Comparison of ENCODE assay signal across 8 cellular contexts in genomic region chr13:38763446-38764381, GRCh38.
A peak's percentile ranks its signal among the peaks of the same experiment; 100 is the strongest.
DNase-seq lines count a peak whose midpoint lies in the region; ATAC-seq and TF ChIP-seq lines count a peak whose summit lies in the region.

No MANE protein-coding gene starts in this region.

- no peaks in the 10 kb centered on the region for H3K4me1 Mint-ChIP-seq in activated CD8-positive, alpha-beta memory T cell treated with anti-CD3 and anti-CD28 coated beads, Interleukin-2, amount 10 ng/mL, durations not matched to agents 7 days and 5 days

- CTCF ChIA-PET in activated CD8-positive, alpha-beta memory T cell treated with anti-CD3 and anti-CD28 coated beads, Interleukin-2, amount 10 ng/mL, durations not matched to agents 7 days and 5 days (lab: Charles Lee): no interaction called here

- no peaks in the 10 kb centered on the region for H3K9me3 ChIP-seq in liver (ENCODE audit: control insufficient read depth in 4 of 4, low read length in 3 of 4)

- TF ChIP-seq RAD21 in liver (IDR thresholded peaks at IDR 0.05): peak; percentile 81

- H3K9me3 Mint-ChIP-seq in activated CD8-positive, alpha-beta memory T cell treated with anti-CD3 and anti-CD28 coated beads, Interleukin-2, amount 10 ng/mL, durations not matched to agents 7 days and 5 days (ENCODE audit: low read depth): no peaks in the 10 kb centered on the region

- no peaks in the 10 kb centered on the region for H3K27me3 ChIP-seq in liver (ENCODE audit: control insufficient read depth in 4 of 4, insufficient read depth in 4 of 4, low read length in 3 of 4)

- no peak overlapping the region for H3K27ac Mint-ChIP-seq in activated CD8-positive, alpha-beta memory T cell treated with anti-CD3 and anti-CD28 coated beads, Interleukin-2, amount 10 ng/mL, durations not matched to agents 7 days and 5 days

- H3K9ac ChIP-seq in liver (ENCODE audit: low read depth in 1 of 2, low read length in 2 of 2): no peak overlapping the region

- peaks cover 0 to 9% (median 5%) of the 10 kb centered on the region in 4 donors for H3K4me1 ChIP-seq in liver (ENCODE audit: control insufficient read depth in 4 of 4, insufficient read depth in 4 of 4, low read length in 3 of 4)

- no peak for ATAC-seq in activated CD8-positive, alpha-beta memory T cell treated with anti-CD3 and anti-CD28 coated beads, Interleukin-2, amount 10 ng/mL, durations not matched to agents 7 days and 5 days

- H3K4me3 ChIP-seq in liver (ENCODE audit: low read depth in 1 of 3, low read length in 3 of 3): no peak overlapping the region

- no peaks in the 10 kb centered on the region for H3K36me3 ChIP-seq in liver (ENCODE audit: control insufficient read depth in 4 of 4, insufficient read depth in 3 of 4, low read depth in 1 of 4, low read length in 3 of 4)

- in situ Hi-C loops in T47D (cut with HindIII; ENCODE audit: low pct_unique_long_range_greater_than_20kb, low sequenced_read_pairs): no loop called here

- no peak overlapping the region for H3K27ac ChIP-seq in liver (ENCODE audit: low read depth in 1 of 2, low read length in 2 of 2)

- WGBS in liver: 21% methylated on average over 7 of the region's 7 CpGs

- no peaks in the 10 kb centered on the region for H3K27me3 Mint-ChIP-seq in activated CD8-positive, alpha-beta memory T cell treated with anti-CD3 and anti-CD28 coated beads, Interleukin-2, amount 10 ng/mL, durations not matched to agents 7 days and 5 days

- peak; percentile 49 for TF ChIP-seq CTCF in GM12872 (IDR thresholded peaks at IDR 0.05; ENCODE audit: insufficient read depth, low read depth, low read length)
- peak; percentile 58 for TF ChIP-seq CTCF in liver (IDR thresholded peaks at IDR 0.05; ENCODE audit: low read depth, low read length, missing input control)

- H3K36me3 Mint-ChIP-seq in activated CD8-positive, alpha-beta memory T cell treated with anti-CD3 and anti-CD28 coated beads, Interleukin-2, amount 10 ng/mL, durations not matched to agents 7 days and 5 days: no peaks in the 10 kb centered on the region

- no peak overlapping the region for H3K4me3 Mint-ChIP-seq in activated CD8-positive, alpha-beta memory T cell treated with anti-CD3 and anti-CD28 coated beads, Interleukin-2, amount 10 ng/mL, durations not matched to agents 7 days and 5 days

- DNase-seq in 8988T (peak; percentile 14), NCI-H2081 (lab: John Stamatoyannopoulos, UW) (peak; percentile 71 to 72), T47D (ENCODE audit: low read depth in 1 of 2, low spot score in 1 of 2) (peak; percentile 8 to 85)
- DNase-seq in stimulated activated CD4-positive, alpha-beta T cell treated with anti-CD3 and anti-CD28 coated beads, Interleukin-4, amount 100 ng/mL, for 1 hour: no peak
- DNase-seq in activated T-cell treated with anti-CD3 and anti-CD28 coated beads, Interleukin-2, amount 50 U/mL, for 1 hour: no peak
- DNase-seq in activated CD8-positive, alpha-beta memory T cell treated with anti-CD3 and anti-CD28 coated beads, Interleukin-2, amount 10 ng/mL, durations not matched to agents 7 days and 5 days: no peak

TF ChIP-seq in liver, 16 proteins besides CTCF, POLR2A, EP300 and RAD21:
- TF ChIP-seq NR2F2 (IDR thresholded peaks at IDR 0.05): no peak
- no peak for TF ChIP-seq MAX (IDR thresholded peaks at IDR 0.05)
- TF ChIP-seq, protein P1, sequence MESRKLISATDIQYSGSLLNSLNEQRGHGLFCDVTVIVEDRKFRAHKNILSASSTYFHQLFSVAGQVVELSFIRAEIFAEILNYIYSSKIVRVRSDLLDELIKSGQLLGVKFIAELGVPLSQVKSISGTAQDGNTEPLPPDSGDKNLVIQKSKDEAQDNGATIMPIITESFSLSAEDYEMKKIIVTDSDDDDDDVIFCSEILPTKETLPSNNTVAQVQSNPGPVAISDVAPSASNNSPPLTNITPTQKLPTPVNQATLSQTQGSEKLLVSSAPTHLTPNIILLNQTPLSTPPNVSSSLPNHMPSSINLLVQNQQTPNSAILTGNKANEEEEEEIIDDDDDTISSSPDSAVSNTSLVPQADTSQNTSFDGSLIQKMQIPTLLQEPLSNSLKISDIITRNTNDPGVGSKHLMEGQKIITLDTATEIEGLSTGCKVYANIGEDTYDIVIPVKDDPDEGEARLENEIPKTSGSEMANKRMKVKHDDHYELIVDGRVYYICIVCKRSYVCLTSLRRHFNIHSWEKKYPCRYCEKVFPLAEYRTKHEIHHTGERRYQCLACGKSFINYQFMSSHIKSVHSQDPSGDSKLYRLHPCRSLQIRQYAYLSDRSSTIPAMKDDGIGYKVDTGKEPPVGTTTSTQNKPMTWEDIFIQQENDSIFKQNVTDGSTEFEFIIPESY (IDR thresholded peaks at IDR 0.05): no peak
- no peak for TF ChIP-seq JUND (IDR thresholded peaks at IDR 0.05)
- no peak for TF ChIP-seq FOXA2 (IDR thresholded peaks at IDR 0.05)
- no peak for TF ChIP-seq FOXA1 (IDR thresholded peaks at IDR 0.05)
- TF ChIP-seq ATF3 (IDR thresholded peaks at IDR 0.05): no peak
- TF ChIP-seq YY1 (IDR thresholded peaks at IDR 0.05): no peak
- no peak for TF ChIP-seq EGR1 (IDR thresholded peaks at IDR 0.05; ENCODE audit: low read depth in 2 of 2)
- TF ChIP-seq GABPA (IDR thresholded peaks at IDR 0.05 in 1 of 2, conservative IDR thresholded peaks at IDR 0.05 in 1 of 2): no peak
- no peak for TF ChIP-seq SP1 (IDR thresholded peaks at IDR 0.05)
- TF ChIP-seq TAF1 (conservative IDR thresholded peaks at IDR 0.05): no peak
- no peak for TF ChIP-seq HNF4A (conservative IDR thresholded peaks at IDR 0.05)
- no peak for TF ChIP-seq HNF4G (IDR thresholded peaks at IDR 0.05)
- no peak for TF ChIP-seq RXRA (IDR thresholded peaks at IDR 0.05)
- TF ChIP-seq, protein P2, sequence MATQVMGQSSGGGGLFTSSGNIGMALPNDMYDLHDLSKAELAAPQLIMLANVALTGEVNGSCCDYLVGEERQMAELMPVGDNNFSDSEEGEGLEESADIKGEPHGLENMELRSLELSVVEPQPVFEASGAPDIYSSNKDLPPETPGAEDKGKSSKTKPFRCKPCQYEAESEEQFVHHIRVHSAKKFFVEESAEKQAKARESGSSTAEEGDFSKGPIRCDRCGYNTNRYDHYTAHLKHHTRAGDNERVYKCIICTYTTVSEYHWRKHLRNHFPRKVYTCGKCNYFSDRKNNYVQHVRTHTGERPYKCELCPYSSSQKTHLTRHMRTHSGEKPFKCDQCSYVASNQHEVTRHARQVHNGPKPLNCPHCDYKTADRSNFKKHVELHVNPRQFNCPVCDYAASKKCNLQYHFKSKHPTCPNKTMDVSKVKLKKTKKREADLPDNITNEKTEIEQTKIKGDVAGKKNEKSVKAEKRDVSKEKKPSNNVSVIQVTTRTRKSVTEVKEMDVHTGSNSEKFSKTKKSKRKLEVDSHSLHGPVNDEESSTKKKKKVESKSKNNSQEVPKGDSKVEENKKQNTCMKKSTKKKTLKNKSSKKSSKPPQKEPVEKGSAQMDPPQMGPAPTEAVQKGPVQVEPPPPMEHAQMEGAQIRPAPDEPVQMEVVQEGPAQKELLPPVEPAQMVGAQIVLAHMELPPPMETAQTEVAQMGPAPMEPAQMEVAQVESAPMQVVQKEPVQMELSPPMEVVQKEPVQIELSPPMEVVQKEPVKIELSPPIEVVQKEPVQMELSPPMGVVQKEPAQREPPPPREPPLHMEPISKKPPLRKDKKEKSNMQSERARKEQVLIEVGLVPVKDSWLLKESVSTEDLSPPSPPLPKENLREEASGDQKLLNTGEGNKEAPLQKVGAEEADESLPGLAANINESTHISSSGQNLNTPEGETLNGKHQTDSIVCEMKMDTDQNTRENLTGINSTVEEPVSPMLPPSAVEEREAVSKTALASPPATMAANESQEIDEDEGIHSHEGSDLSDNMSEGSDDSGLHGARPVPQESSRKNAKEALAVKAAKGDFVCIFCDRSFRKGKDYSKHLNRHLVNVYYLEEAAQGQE (IDR thresholded peaks at IDR 0.05): no peak

Comparison
In these comparisons a context has a peak if more than half of its experiments do, and no peak if none do; other contexts are left out.
1. DNase-seq: peak in 8988T (single experiment), NCI-H2081 (2 of 2) and T47D (2 of 2); none in stimulated activated CD4-positive, alpha-beta T cell treated with anti-CD3 and anti-CD28 coated beads, Interleukin-4, amount 100 ng/mL, for 1 hour (single experiment), activated T-cell treated with anti-CD3 and anti-CD28 coated beads, Interleukin-2, amount 50 U/mL, for 1 hour (single experiment) and activated CD8-positive, alpha-beta memory T cell treated with anti-CD3 and anti-CD28 coated beads, Interleukin-2, amount 10 ng/mL, durations not matched to agents 7 days and 5 days (single experiment).